27 cellular contexts compared by ENCODE assay signal in genomic region chr13:61546911-61547310, GRCh38.
DNase-seq lines count a peak whose midpoint lies in the region; ATAC-seq, FAIRE-seq and TF ChIP-seq lines count a peak whose summit lies in the region.
"Had no signal": no experiment of that assay in that cellular context is flagged by ENCODE, and none has a peak within 500 bp of the region (broad histone marks: within the 10 kb centered on the region; RNA-seq: fewer than 3 reads in every experiment).

No MANE protein-coding gene starts in this region.

- CTCF ChIA-PET in HepG2 (lab: Yijun Ruan, JAX; ENCODE audit: low intra/inter-chr PET ratio, low total read pairs): no interaction called here

- POLR2A ChIA-PET in HepG2 (lab: Yijun Ruan, JAX): no interaction called here

- H3K4me3 ChIP-seq in HepG2 (replicated peaks in 1 of 3; ENCODE audit: insufficient read depth in 1 of 3, low read depth in 2 of 3, low read length in 3 of 3) (no peak overlapping the region), right lobe of liver (no peak overlapping the region), left lung (no peak overlapping the region)
- H3K4me3 ChIP-seq: BLaER1, GM12878 had no signal

- H3K4me2 ChIP-seq in HepG2 (ENCODE audit: low read depth, low read length): no peak overlapping the region
- H3K4me2 ChIP-seq: BLaER1 had no signal

- no TSS peak for BruUV-seq in HepG2 (replicated peaks; lab: Mats Ljungman, UMichigan)

- no peak for FAIRE-seq in HepG2 (lab: Jason Lieb, UNC)
- FAIRE-seq: A204.1, GM12878, GM12892, GM18507 had no signal

- H3K27me3 ChIP-seq in HepG2 (ENCODE audit: control insufficient read depth in 1 of 2, insufficient read depth in 2 of 2, low read length in 2 of 2): no peaks in the 10 kb centered on the region
- no peaks in the 10 kb centered on the region for H3K27me3 ChIP-seq in right lobe of liver
- no peaks in the 10 kb centered on the region for H3K27me3 ChIP-seq in left lung
- H3K27me3 ChIP-seq: BE2C, BLaER1 had no signal

- TF ChIP-seq POLR2A in HepG2 (IDR thresholded peaks at IDR 0.05; ENCODE audit: insufficient read depth in 1 of 2, low read depth in 2 of 2, low read length in 2 of 2) (no peak), right lobe of liver (IDR thresholded peaks at IDR 0.05) (no peak)

- ATAC-seq in HepG2 (peak; percentile 82), right lobe of liver (peak; percentile 96 to 98 (median 98)), GM21786 (IDR thresholded peaks at IDR 0.05; ENCODE audit: unreplicated experiment) (no peak), left lung (no peak)
- ATAC-seq: GM12878 had no signal

- H3K27ac ChIP-seq in HepG2 (ENCODE audit: extremely low read length, insufficient read depth, low read length): no peak overlapping the region
- H3K27ac ChIP-seq in right lobe of liver: no peak overlapping the region
- no peak overlapping the region for H3K27ac ChIP-seq in left lung
- H3K27ac ChIP-seq: BLaER1 had no signal

- no peak overlapping the region for H2AFZ ChIP-seq in HepG2 (ENCODE audit: low read length)

- no peaks in the 10 kb centered on the region for H4K20me1 ChIP-seq in HepG2 (ENCODE audit: insufficient read depth, low read length)
- H4K20me1 ChIP-seq: BLaER1 had no signal

- 0 out of 2 replicates have a peak, but pooled peaks have one; percentile 23 for TF ChIP-seq CTCF in HepG2 (CRISPR knock-in tag; IDR thresholded peaks at IDR 0.05)
- TF ChIP-seq CTCF in right lobe of liver (IDR thresholded peaks at IDR 0.05): peak; percentile 14 to 31 (median 20)
- TF ChIP-seq CTCF in left lung (IDR thresholded peaks at IDR 0.05): no peak

- no peak overlapping the region for H3K9ac ChIP-seq in HepG2 (ENCODE audit: insufficient read depth, low read depth, low read length)
- H3K9ac ChIP-seq: BLaER1 had no signal

- in situ Hi-C loops in HepG2 (cut with HindIII; ENCODE audit: extremely low pct_ligation_motif_present, low pct_unique_long_range_greater_than_20kb): no loop called here

- H3K79me2 ChIP-seq in HepG2 (ENCODE audit: insufficient read depth, low read length): no peaks in the 10 kb centered on the region

- DNase-seq in HuH-7 (ENCODE audit: low spot score) (peak; percentile 12), SK-N-DZ (ENCODE audit: low spot score) (peak; percentile 76), HepG2 (ENCODE audit: low spot score) (no peak), right lobe of liver (no peak), HUDEP-2 (lab: John Stamatoyannopoulos, UW; ENCODE audit: unreplicated experiment in 76 of 76) (no peak), left lung (no peak)
- DNase-seq: 8988T; ACHN; C1 segment of cervical spinal cord; CD4-positive, alpha-beta memory T cell; CD4-positive, CD25-positive, alpha-beta regulatory T cell; CD8-positive, alpha-beta memory T cell; COR-L47; DMS 273 treated with DMSO at 0.1 percent for 48 hours; DMS153; DMS53; DMS79; DND-41; EL; GDM1 had no signal

- TF ChIP-seq EP300 in HepG2 (IDR thresholded peaks at IDR 0.05; ENCODE audit: low read depth in 2 of 2, low read length in 2 of 2): no peak
- TF ChIP-seq EP300 in HepG2 (CRISPR knock-in tag; IDR thresholded peaks at IDR 0.05; ENCODE audit: borderline replicate concordance): no peak

- intact Hi-C loops in HepG2 (cut with micrococcal nuclease; ENCODE audit: unreplicated experiment): no loop called here
- intact Hi-C loops in right lobe of liver (cut with DNase I): no loop called here
- intact Hi-C loops in left lung (cut with DNase I): no loop called here

- no peak for TF ChIP-seq RAD21 in HepG2 (CRISPR knock-in tag; IDR thresholded peaks at IDR 0.05)

- WGBS in HepG2 (ENCODE audit: low lambda C conversion rate): 2% methylated on average over 6 of the region's 6 CpGs
- WGBS in right lobe of liver (ENCODE audit: insufficient coverage, low coverage, low lambda C conversion rate, missing lambda C conversion rate): 43% methylated on average over 6 of the region's 6 CpGs

- H3K9me3 ChIP-seq in HepG2 (ENCODE audit: low read length) (no peaks in the 10 kb centered on the region), right lobe of liver (no peaks in the 10 kb centered on the region), left lung (peaks cover 0 to 2% of the 10 kb centered on the region in 2 donors)
- H3K9me3 ChIP-seq: BE2C, BLaER1 had no signal

- H3K36me3 ChIP-seq in HepG2 (replicated peaks in 1 of 2; ENCODE audit: control insufficient read depth in 1 of 2, insufficient read depth in 2 of 2, low read length in 2 of 2): no peaks in the 10 kb centered on the region
- no peaks in the 10 kb centered on the region for H3K36me3 ChIP-seq in right lobe of liver
- no peaks in the 10 kb centered on the region for H3K36me3 ChIP-seq in left lung
- H3K36me3 ChIP-seq: BE2C, BLaER1 had no signal

- H3K4me1 ChIP-seq in HepG2 (ENCODE audit: insufficient read depth, low read length) (no peaks in the 10 kb centered on the region), right lobe of liver (peaks cover 0 to 8% (median 0%) of the 10 kb centered on the region in 4 donors), left lung (no peaks in the 10 kb centered on the region)
- H3K4me1 ChIP-seq: BLaER1 had no signal

TF ChIP-seq in HepG2, 621 proteins besides CTCF, POLR2A, EP300 and RAD21:
- TF ChIP-seq PAXIP1 (CRISPR knock-in tag; conservative IDR thresholded peaks at IDR 0.05) (0 out of 2 replicates have a peak, but pooled peaks have one; percentile 29), ONECUT2 (CRISPR knock-in tag; IDR thresholded peaks at IDR 0.05) (peak; percentile 16; the same call in 1 of the 2 replicates), GLI4 (CRISPR knock-in tag; IDR thresholded peaks at IDR 0.05; ENCODE audit: borderline replicate concordance) (no peak), ZNF709 (CRISPR knock-in tag; IDR thresholded peaks at IDR 0.05) (no peak), ZFYVE20 (CRISPR knock-in tag; IDR thresholded peaks at IDR 0.05; ENCODE audit: borderline replicate concordance, low read depth) (no peak), KLF16 (CRISPR knock-in tag; IDR thresholded peaks at IDR 0.05) (no peak), RARA (CRISPR knock-in tag; IDR thresholded peaks at IDR 0.05) (peak; percentile 31; the same call in 1 of the 2 replicates), TSC22D2 (CRISPR knock-in tag; IDR thresholded peaks at IDR 0.05; ENCODE audit: borderline replicate concordance) (no peak), ZNF432 (CRISPR knock-in tag; IDR thresholded peaks at IDR 0.05; ENCODE audit: borderline replicate concordance) (no peak)

Comparison
In these comparisons a context has a peak if more than half of its experiments do, and no peak if none do; other contexts are left out.
1. DNase-seq: peak in HuH-7 (single experiment) and SK-N-DZ (single experiment); none in HepG2 (single experiment), right lobe of liver (0 of 3), HUDEP-2 (0 of 76) and left lung (0 of 2).
2. ATAC-seq: peak in HepG2 (single experiment) and right lobe of liver (4 of 4); none in GM21786 (single experiment) and left lung (single experiment).
3. CTCF ChIP-seq: peak in HepG2 (single experiment) and right lobe of liver (4 of 4); none in left lung (0 of 2).